Comparison of ENCODE assay signal across 1 cellular context in the genomic region with DNA sequence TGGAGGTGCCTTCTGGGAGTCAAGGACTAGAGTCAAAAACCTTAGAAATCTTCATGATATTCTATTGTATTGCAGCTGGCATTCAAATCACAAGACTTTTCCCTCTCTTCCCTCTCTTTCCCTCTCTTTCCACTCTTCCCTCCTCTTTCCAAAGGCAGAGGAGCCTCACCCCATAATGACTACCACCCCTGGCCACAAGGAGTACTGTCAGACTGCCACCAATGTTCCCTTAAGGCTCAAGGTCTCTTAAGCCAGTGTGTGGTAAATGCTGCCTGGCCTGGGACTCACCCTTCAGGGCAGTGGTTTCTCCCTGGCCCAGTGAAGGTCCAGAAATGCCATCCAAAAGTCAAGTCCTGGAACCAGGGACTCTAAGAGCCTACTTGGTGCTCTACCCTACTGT.
TF ChIP-seq lines count a peak whose summit lies in the region.

No MANE protein-coding gene starts in this region.

TF ChIP-seq in WTC11, 78 proteins besides CTCF, POLR2A, EP300 and RAD21 (continued from another document):
- TF ChIP-seq, protein P1, sequence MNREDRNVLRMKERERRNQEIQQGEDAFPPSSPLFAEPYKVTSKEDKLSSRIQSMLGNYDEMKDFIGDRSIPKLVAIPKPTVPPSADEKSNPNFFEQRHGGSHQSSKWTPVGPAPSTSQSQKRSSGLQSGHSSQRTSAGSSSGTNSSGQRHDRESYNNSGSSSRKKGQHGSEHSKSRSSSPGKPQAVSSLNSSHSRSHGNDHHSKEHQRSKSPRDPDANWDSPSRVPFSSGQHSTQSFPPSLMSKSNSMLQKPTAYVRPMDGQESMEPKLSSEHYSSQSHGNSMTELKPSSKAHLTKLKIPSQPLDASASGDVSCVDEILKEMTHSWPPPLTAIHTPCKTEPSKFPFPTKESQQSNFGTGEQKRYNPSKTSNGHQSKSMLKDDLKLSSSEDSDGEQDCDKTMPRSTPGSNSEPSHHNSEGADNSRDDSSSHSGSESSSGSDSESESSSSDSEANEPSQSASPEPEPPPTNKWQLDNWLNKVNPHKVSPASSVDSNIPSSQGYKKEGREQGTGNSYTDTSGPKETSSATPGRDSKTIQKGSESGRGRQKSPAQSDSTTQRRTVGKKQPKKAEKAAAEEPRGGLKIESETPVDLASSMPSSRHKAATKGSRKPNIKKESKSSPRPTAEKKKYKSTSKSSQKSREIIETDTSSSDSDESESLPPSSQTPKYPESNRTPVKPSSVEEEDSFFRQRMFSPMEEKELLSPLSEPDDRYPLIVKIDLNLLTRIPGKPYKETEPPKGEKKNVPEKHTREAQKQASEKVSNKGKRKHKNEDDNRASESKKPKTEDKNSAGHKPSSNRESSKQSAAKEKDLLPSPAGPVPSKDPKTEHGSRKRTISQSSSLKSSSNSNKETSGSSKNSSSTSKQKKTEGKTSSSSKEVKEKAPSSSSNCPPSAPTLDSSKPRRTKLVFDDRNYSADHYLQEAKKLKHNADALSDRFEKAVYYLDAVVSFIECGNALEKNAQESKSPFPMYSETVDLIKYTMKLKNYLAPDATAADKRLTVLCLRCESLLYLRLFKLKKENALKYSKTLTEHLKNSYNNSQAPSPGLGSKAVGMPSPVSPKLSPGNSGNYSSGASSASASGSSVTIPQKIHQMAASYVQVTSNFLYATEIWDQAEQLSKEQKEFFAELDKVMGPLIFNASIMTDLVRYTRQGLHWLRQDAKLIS (CRISPR knock-in tag; IDR thresholded peaks at IDR 0.05; ENCODE audit: borderline replicate concordance) = no peak
TF ChIP-seq in WTC11: peak in this region for 0.
